8 cellular contexts compared by ENCODE assay signal in the genomic region with DNA sequence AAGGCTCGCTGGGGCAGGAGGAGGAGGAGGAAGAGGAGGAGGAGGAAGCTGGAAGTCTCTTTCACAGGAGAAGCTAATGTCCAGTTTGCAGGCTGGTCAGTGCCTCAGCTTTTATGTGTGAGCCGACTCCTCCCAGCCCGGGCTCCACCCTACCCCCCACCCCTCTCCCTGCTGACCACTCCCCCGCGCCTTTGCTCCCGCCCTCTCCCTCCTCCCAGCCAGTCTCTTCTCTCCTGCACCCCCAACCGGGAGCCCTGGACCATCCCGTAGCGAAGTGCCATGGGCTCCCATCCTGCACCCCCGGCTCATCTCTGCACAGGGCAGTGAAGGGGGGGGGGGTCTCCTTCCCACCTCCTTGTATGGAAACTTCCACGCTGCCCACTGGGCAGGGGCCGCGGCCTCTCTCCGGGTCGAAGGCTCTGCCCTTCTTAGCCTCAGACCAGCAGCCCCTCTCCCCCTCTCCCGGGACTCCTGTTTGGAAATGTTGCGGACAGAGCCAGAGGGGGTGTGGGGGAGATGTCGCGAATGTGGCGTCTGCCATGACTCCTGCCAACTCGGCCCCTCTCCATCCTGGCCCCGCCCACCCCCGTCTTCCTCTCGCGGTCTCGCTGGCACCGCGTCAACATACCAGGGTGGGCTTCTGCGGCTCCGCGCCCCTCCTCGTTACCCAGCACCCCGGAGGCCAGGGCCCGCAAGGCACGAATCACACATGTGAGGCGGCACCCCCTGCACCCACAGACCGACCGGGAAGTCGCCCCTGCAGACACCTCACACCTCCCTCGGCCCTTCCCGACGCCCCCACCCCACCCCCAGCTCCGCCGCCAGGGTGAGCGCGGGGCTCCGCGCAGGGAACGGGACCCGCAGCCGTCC. TPM values are rescaled to one million over a fixed set of nuclear protein-coding genes. Genes with fewer than 3 reads are reported as not detected.
DNase-seq lines count a peak whose midpoint lies in the region; ATAC-seq and TF ChIP-seq lines count a peak whose summit lies in the region.

No MANE protein-coding gene starts in this region.

- H3F3A ChIP-seq in PC-3 (ENCODE audit: low read length, unreplicated experiment) = peaks cover 4% of the 10 kb centered on the region

- no peaks in the 10 kb centered on the region for H3K9me3 ChIP-seq in PC-3 (ENCODE audit: low read length)
- H3K9me3 ChIP-seq in ovary = no peaks in the 10 kb centered on the region

- peak; percentile 66 for ATAC-seq in PC-3
- no peak for ATAC-seq in HG03457 (IDR thresholded peaks at IDR 0.05; ENCODE audit: unreplicated experiment)

- H3K9ac ChIP-seq in PC-3 (ENCODE audit: low read length) = no peak overlapping the region

- H3K79me2 ChIP-seq in PC-3 (ENCODE audit: low read length) = no peaks in the 10 kb centered on the region

- peaks cover 27% of the 10 kb centered on the region for H3K27me3 ChIP-seq in PC-3 (ENCODE audit: low read length)
- no peaks in the 10 kb centered on the region for H3K27me3 ChIP-seq in ovary

- peak; percentile 45 for DNase-seq in DMS114 treated with DMSO at 0.1 percent for 48 hours (lab: John Stamatoyannopoulos, UW; ENCODE audit: unreplicated experiment)
- DNase-seq in PC-3 = peak; percentile 49
- peak; percentile 10 for DNase-seq in fibroblast of peridontal ligament (ENCODE audit: extremely low read depth)
- DNase-seq in ovary = peak; percentile 69 to 84 (median 75)
- no peak for DNase-seq in activated CD4-positive, CD25-positive, alpha-beta regulatory T cell (lab: John Stamatoyannopoulos, UW)
- DNase-seq in SKM-1 (lab: John Stamatoyannopoulos, UW; ENCODE audit: unreplicated experiment) = no peak
- DNase-seq in RKO (ENCODE audit: low spot score) = no peak

- BruUV-seq in PC-3 (replicated peaks; lab: Mats Ljungman, UMichigan) = no TSS peak

- H3K4me3 ChIP-seq in PC-3 (ENCODE audit: low read length) (peak overlapping the region; percentile 50), ovary (peak overlapping the region; percentile 30)

- H3K36me3 ChIP-seq in PC-3 (ENCODE audit: low read depth, low read length) (no peaks in the 10 kb centered on the region), ovary (no peaks in the 10 kb centered on the region)

- POLR2A ChIA-PET in PC-3 (lab: Charles Lee; ENCODE audit: unreplicated experiment) = no interaction called here

- H3K4me1 ChIP-seq in PC-3 (ENCODE audit: insufficient read depth, low read length) = peaks cover 13% of the 10 kb centered on the region
- H3K4me1 ChIP-seq in ovary (ENCODE audit: insufficient read depth) = no peaks in the 10 kb centered on the region

- no peak for TF ChIP-seq CTCF in PC-3 (conservative IDR thresholded peaks at IDR 0.05; ENCODE audit: low read depth, low read length)
- no peak for TF ChIP-seq CTCF in ovary (IDR thresholded peaks at IDR 0.05)

- CTCF ChIA-PET in PC-3 (lab: Charles Lee) = interaction anchor here (0.6 kb wide), 1 partner anchor 10 kb away, joined by 4 read pairs; no protein-coding TSS in a partner anchor

- H4K20me1 ChIP-seq in PC-3 (ENCODE audit: low read length) = no peaks in the 10 kb centered on the region

- whole genome bisulfite sequencing in ovary, 3 donors = 1% methylated on average over 49 to 51 of the region's 51 CpGs

- no peak for TF ChIP-seq POLR2A in ovary (IDR thresholded peaks at IDR 0.05)

- intact Hi-C loops in PC-3 (cut with micrococcal nuclease) (no loop called here), ovary (cut with DNase I) (loop anchor here in 1 of 4 donors (5.0 kb wide), 1 partner anchor 35 kb away; no protein-coding TSS in a partner anchor)

- H2AFZ ChIP-seq in PC-3 (ENCODE audit: low read length) = peak overlapping the region; percentile 41; the same call in 1 of the 2 replicates

- no peak overlapping the region for H3K27ac ChIP-seq in PC-3 (ENCODE audit: low read length)
- peak overlapping the region in 1 of 2 donors; percentile 17 for H3K27ac ChIP-seq in ovary

- H3K9me2 ChIP-seq in PC-3 (replicated peaks; ENCODE audit: low read length) = no peaks in the 10 kb centered on the region

- H3K4me2 ChIP-seq in PC-3 (ENCODE audit: low read length) = peak overlapping the region; percentile 69

- no peak for TF ChIP-seq EP300 in ovary (IDR thresholded peaks at IDR 0.05)

RNA-seq across cellular contexts. Expression of a gene that starts 1.8 kb away (rescaled TPM):
- total RNA-seq in PC-3 (2014; rRNA removed) (5.0 and 5.1 TPM in 2 replicates), ovary (100 to 1,000 TPM in 5 of 7 donors, 10 to 100 TPM in 2; 21.7 to 412 (median 172) TPM)
- polyA plus RNA-seq in ovary = 10 to 100 TPM; 44.2 to 58.6 TPM

RNA-seq across cellular contexts. Expression of a gene that starts 23.6 kb away (rescaled TPM):
- total RNA-seq in PC-3 (2014; rRNA removed) (not detected in 2 replicates), ovary (1 to 10 TPM in 1 of 7 donors, under 1 TPM in 1, not detected in 5; 0.89 to 1.4 TPM)
- polyA plus RNA-seq in ovary = not detected

RNA-seq across cellular contexts. Expression of a gene that starts 34.2 kb away (rescaled TPM):
- total RNA-seq in PC-3 (2014; rRNA removed) (8.3 and 11.2 TPM in 2 replicates), ovary (1 to 10 TPM in 3 of 7 donors, under 1 TPM in 3, not detected in 1; 0.12 to 4.1 (median 0.99) TPM)
- under 1 TPM in 1 of 2 donors, not detected in 1; 0.54 TPM for polyA plus RNA-seq in ovary

Comparison
In these comparisons a context has a peak if more than half of its experiments do, and no peak if none do; other contexts are left out.
1. DNase-seq: peak in DMS114 treated with DMSO at 0.1 percent for 48 hours (single experiment), PC-3 (single experiment), fibroblast of peridontal ligament (single experiment) and ovary (5 of 5); none in activated CD4-positive, CD25-positive, alpha-beta regulatory T cell (0 of 4), SKM-1 (single experiment) and RKO (single experiment).